ENCODE assay signal across 23 cellular contexts in genomic region chr4:114785570-114785969, GRCh38.
"Had no signal": no experiment of that assay in that cellular context is flagged by ENCODE, and none has a peak within 500 bp of the region (broad histone marks: within the 10 kb centered on the region; RNA-seq: fewer than 3 reads in every experiment).

No MANE protein-coding gene starts in this region.

- H3K4me2 ChIP-seq: hepatocyte had no signal

- H3K27me3 ChIP-seq: hepatocyte, ovary, sigmoid colon, suprapubic skin, tibial artery, upper lobe of right lung had no signal

- H2AFZ ChIP-seq: hepatocyte had no signal

- ATAC-seq: mucosa of descending colon; naive thymus-derived CD4-positive, alpha-beta T cell; natural killer cell treated with Interleukin-12 subunit alpha and Interleukin-12 subunit beta and Interleukin-15 and Interleukin-18, amount 100 ng/mL, for 72 hours; right cardiac atrium; stimulated activated effector memory CD8-positive, alpha-beta T cell treated with anti-CD3 and anti-CD28 coated beads, Interleukin-12 subunit alpha, Interleukin-12 subunit beta, amount 100 ng/mL, for 72 hours; upper lobe of right lung had no signal

- H3K4me1 ChIP-seq: left ventricle myocardium inferior, sigmoid colon, spleen, suprapubic skin, tibial artery, upper lobe of right lung had no signal

- DNase-seq: islet precursor cell; left ventricle myocardium inferior; midbrain; mucosa of descending colon; naive thymus-derived CD4-positive, alpha-beta T cell; ovary; retina; right cardiac atrium; sigmoid colon; small intestine; spleen; stimulated activated CD4-positive, alpha-beta T cell treated with anti-CD3 and anti-CD28 coated beads, Interleukin-4, amount 100 ng/mL, for 24 hours; stimulated activated naive CD4-positive, alpha-beta T cell; tibial artery; trophoblast cell; upper lobe of right lung had no signal

- H3K27ac ChIP-seq: hepatocyte, left ventricle myocardium inferior, ovary, sigmoid colon, spleen, suprapubic skin, thoracic aorta, tibial artery, upper lobe of right lung had no signal

- H3K4me3 ChIP-seq: hepatocyte, left ventricle myocardium inferior, lung, mucosa of descending colon, ovary, sigmoid colon, spleen, suprapubic skin, thoracic aorta, tibial artery, upper lobe of right lung had no signal

- H3K79me2 ChIP-seq: hepatocyte had no signal

- H3K36me3 ChIP-seq: left ventricle myocardium inferior, ovary, sigmoid colon, spleen, suprapubic skin, thoracic aorta, tibial artery, upper lobe of right lung had no signal

- FAIRE-seq: small intestine, urothelium cell line had no signal

- H3K9me3 ChIP-seq: left ventricle myocardium inferior, mucosa of descending colon, ovary, sigmoid colon, spleen, suprapubic skin, thoracic aorta, tibial artery, upper lobe of right lung had no signal
